Comparison of ENCODE assay signal across 20 cellular contexts in genomic region chr1:43048601-43049011, GRCh38.
DNase-seq lines count a peak whose midpoint lies in the region; ATAC-seq and TF ChIP-seq lines count a peak whose summit lies in the region.
"Had no signal": no experiment of that assay in that cellular context is flagged by ENCODE, and none has a peak within 500 bp of the region (broad histone marks: within the 10 kb centered on the region; RNA-seq: fewer than 3 reads in every experiment).

No MANE protein-coding gene starts in this region.

- H3K27ac Mint-ChIP-seq in activated CD4-positive, alpha-beta T cell treated with anti-CD3 and anti-CD28 coated beads for 36 hours: no peak overlapping the region
- H3K27ac Mint-ChIP-seq: activated naive CD8-positive, alpha-beta T cell; CD4-positive, alpha-beta T cell had no signal

- intact Hi-C loops in activated CD4-positive, alpha-beta T cell treated with anti-CD3 and anti-CD28 coated beads for 36 hours (cut with DNase I, micrococcal nuclease): no loop called here

- POLR2A ChIA-PET in activated CD4-positive, alpha-beta T cell treated with anti-CD3 and anti-CD28 coated beads for 36 hours (lab: Charles Lee): no interaction called here
- POLR2A ChIA-PET in RWPE1 (lab: Yijun Ruan, JAX; ENCODE audit: low non-redundant PET): interaction anchor here (0.6 to 1.0 kb wide), 2 partner anchors 24 to 86 kb away, joined by 3 to 4 read pairs; no protein-coding TSS in a partner anchor

- H3K9me3 ChIP-seq in suprapubic skin: no peaks in the 10 kb centered on the region
- H3K9me3 ChIP-seq: psoas muscle, tibial nerve had no signal

- H3K27me3 Mint-ChIP-seq in activated CD4-positive, alpha-beta T cell treated with anti-CD3 and anti-CD28 coated beads for 36 hours: no peaks in the 10 kb centered on the region
- H3K27me3 Mint-ChIP-seq: activated naive CD8-positive, alpha-beta T cell; brain; CD4-positive, alpha-beta T cell had no signal

- TF ChIP-seq CTCF in RWPE1 (conservative IDR thresholded peaks at IDR 0.05; ENCODE audit: low read depth) (no peak), suprapubic skin (IDR thresholded peaks at IDR 0.05) (no peak)

- no peak overlapping the region for H3K4me3 Mint-ChIP-seq in activated CD4-positive, alpha-beta T cell treated with anti-CD3 and anti-CD28 coated beads for 36 hours
- H3K4me3 Mint-ChIP-seq: activated naive CD8-positive, alpha-beta T cell; brain; CD4-positive, alpha-beta T cell; nephron progenitor cell had no signal

- CTCF ChIA-PET in activated CD4-positive, alpha-beta T cell treated with anti-CD3 and anti-CD28 coated beads for 36 hours (lab: Charles Lee): interaction anchor here (0.6 to 1.0 kb wide), 2 partner anchors 10 to 365 kb away, joined by 3 read pairs; no protein-coding TSS in a partner anchor
- CTCF ChIA-PET in RWPE1 (lab: Yijun Ruan, JAX): interaction anchor here (1.0 kb wide), 1 partner anchor 91 kb away, joined by 3 read pairs; no protein-coding TSS in a partner anchor

- H3K4me1 ChIP-seq in suprapubic skin: peaks cover 24% of the 10 kb centered on the region
- H3K4me1 ChIP-seq: psoas muscle had no signal

- H3K36me3 ChIP-seq in suprapubic skin: no peaks in the 10 kb centered on the region
- H3K36me3 ChIP-seq: tibial nerve had no signal

- H3K27ac ChIP-seq in RWPE1 (peak overlapping the region; percentile 96), suprapubic skin (peak overlapping the region; percentile 77)
- H3K27ac ChIP-seq: psoas muscle, SK-N-MC had no signal

- no peaks in the 10 kb centered on the region for H3K9me3 Mint-ChIP-seq in activated CD4-positive, alpha-beta T cell treated with anti-CD3 and anti-CD28 coated beads for 36 hours (ENCODE audit: low read depth)
- H3K9me3 Mint-ChIP-seq: CD4-positive, alpha-beta T cell; nephron progenitor cell had no signal

- WGBS in suprapubic skin: 57% methylated on average over 1 of the region's 2 CpGs

- no peak for TF ChIP-seq POLR2A in suprapubic skin (IDR thresholded peaks at IDR 0.05)

- ATAC-seq in activated CD4-positive, alpha-beta T cell treated with anti-CD3 and anti-CD28 coated beads for 36 hours: no peak
- ATAC-seq in GM19395 (IDR thresholded peaks at IDR 0.05; ENCODE audit: unreplicated experiment) (no peak), GM18873 (IDR thresholded peaks at IDR 0.05; ENCODE audit: low FRiP score, unreplicated experiment) (no peak)
- ATAC-seq: left ventricle myocardium superior, psoas muscle had no signal

- peak; percentile 25 for DNase-seq in activated CD4-positive, alpha-beta T cell treated with anti-CD3 and anti-CD28 coated beads for 36 hours
- DNase-seq in activated CD4-positive, alpha-beta T cell treated with anti-CD3 and anti-CD28 coated beads for 4 hours: no peak
- DNase-seq in RWPE1 (ENCODE audit: low spot score) (peak; percentile 74), islet precursor cell (peak; percentile 62), suprapubic skin (ENCODE audit: low spot score in 2 of 2) (no peak)
- no peak for DNase-seq in effector CD4-positive, alpha-beta T cell
- DNase-seq: activated T-cell treated with anti-CD3 and anti-CD28 coated beads, Interleukin-2, amount 50 U/mL, for 1 hour; CD4-positive, alpha-beta T cell; H7; left ventricle myocardium superior; NCI-H1105; nephron progenitor cell; psoas muscle; stimulated activated CD4-positive, alpha-beta T cell treated with anti-CD3 and anti-CD28 coated beads, Interleukin-1b, Interleukin-23, amount 100 ng/mL, for 48 hours had no signal

- no peaks in the 10 kb centered on the region for H3K36me3 Mint-ChIP-seq in activated CD4-positive, alpha-beta T cell treated with anti-CD3 and anti-CD28 coated beads for 36 hours (ENCODE audit: low read depth)
- H3K36me3 Mint-ChIP-seq: activated naive CD8-positive, alpha-beta T cell; brain had no signal

- no peaks in the 10 kb centered on the region for H3K4me1 Mint-ChIP-seq in activated CD4-positive, alpha-beta T cell treated with anti-CD3 and anti-CD28 coated beads for 36 hours

- no peaks in the 10 kb centered on the region for H3K27me3 ChIP-seq in suprapubic skin
- H3K27me3 ChIP-seq: tibial nerve had no signal

- H3K4me3 ChIP-seq in suprapubic skin: no peak overlapping the region
- H3K4me3 ChIP-seq: psoas muscle, SK-N-MC, tibial nerve had no signal

- no peak for TF ChIP-seq EP300 in suprapubic skin (IDR thresholded peaks at IDR 0.05)

Comparison
In these comparisons a context has a peak if more than half of its experiments do, and no peak if none do; other contexts are left out.
1. DNase-seq: peak in activated CD4-positive, alpha-beta T cell treated with anti-CD3 and anti-CD28 coated beads for 36 hours (single experiment), RWPE1 (single experiment) and islet precursor cell (single experiment); none in activated CD4-positive, alpha-beta T cell treated with anti-CD3 and anti-CD28 coated beads for 4 hours (0 of 2), suprapubic skin (0 of 2) and effector CD4-positive, alpha-beta T cell (single experiment).